Comparison of ENCODE assay signal across 8 cellular contexts in the genomic region with DNA sequence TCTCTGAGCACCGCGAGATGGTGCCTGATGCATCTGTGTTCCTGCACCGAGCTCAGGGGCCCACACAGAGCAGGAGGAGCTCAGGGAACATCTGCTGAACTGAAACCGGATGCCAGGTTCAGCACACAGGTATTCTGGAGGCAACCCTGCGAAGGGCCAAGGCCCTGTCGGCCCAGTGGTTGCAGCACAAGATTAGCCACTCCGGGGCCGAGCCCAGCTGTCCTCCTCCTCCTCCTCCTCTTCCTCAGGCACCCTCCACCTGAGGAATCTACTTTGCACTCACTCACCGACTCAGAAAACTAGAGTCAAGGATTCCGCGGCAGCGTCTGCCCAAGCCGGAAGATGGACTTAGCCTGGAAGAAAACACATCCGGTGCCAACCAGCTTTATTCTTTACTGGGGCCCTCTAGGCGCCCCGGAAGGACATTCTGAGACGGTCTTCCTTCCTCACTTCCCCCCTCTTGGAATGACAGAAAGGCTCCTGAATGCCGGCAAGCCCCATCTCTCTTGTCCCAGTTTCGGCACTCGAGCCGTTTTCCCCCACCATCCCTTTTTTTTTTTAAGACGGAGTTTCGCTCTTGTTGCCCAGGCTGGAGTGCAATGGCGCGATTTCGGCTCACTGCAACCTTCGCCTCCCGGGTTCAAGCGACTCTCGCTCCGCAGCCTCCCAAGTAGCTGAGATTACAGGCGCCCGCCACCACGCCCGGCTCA.
DNase-seq lines count a peak whose midpoint lies in the region; ATAC-seq lines count a peak whose summit lies in the region.

A gene with protein sequence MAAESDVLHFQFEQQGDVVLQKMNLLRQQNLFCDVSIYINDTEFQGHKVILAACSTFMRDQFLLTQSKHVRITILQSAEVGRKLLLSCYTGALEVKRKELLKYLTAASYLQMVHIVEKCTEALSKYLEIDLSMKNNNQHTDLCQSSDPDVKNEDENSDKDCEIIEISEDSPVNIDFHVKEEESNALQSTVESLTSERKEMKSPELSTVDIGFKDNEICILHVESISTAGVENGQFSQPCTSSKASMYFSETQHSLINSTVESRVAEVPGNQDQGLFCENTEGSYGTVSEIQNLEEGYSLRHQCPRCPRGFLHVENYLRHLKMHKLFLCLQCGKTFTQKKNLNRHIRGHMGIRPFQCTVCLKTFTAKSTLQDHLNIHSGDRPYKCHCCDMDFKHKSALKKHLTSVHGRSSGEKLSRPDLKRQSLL (minus strand): TSS at position 360 of the 710 bp plus-strand sequence. CDS start 1,251 bp downstream, outside the sequence.

- DNase-seq in Ammon's horn (ENCODE audit: low spot score), result peak; percentile 93
- peak; percentile 30 to 68 for DNase-seq in NCI-H446 (lab: John Stamatoyannopoulos, UW)
- peak; percentile 85 for DNase-seq in stimulated activated CD4-positive, alpha-beta T cell treated with anti-CD3 and anti-CD28 coated beads, Interleukin-1b, Interleukin-23, amount 100 ng/mL, for 48 hours

- no peaks in the 10 kb centered on the region for H3K27me3 ChIP-seq in layer of hippocampus (ENCODE audit: control insufficient read depth, insufficient read depth, low read length)

- H3K27ac ChIP-seq in cingulate gyrus (ENCODE audit: low read depth, low read length) (peak within 1 kb of the TSS; percentile 70), layer of hippocampus (ENCODE audit: low read depth, low read length) (peak within 1 kb of the TSS; percentile 64)

- peak; percentile 97 for ATAC-seq in GM19043 (IDR thresholded peaks at IDR 0.05; ENCODE audit: low read depth, unreplicated experiment)
- ATAC-seq in HG03354 (IDR thresholded peaks at IDR 0.05; ENCODE audit: poor library complexity, severe bottlenecking, unreplicated experiment), result peak; percentile 99
- peak; percentile 93 to 97 for ATAC-seq in activated CD4-positive, CD25-positive, alpha-beta regulatory T cell treated with anti-CD3 and anti-CD28 coated beads, Interleukin-2, amount 50 U/mL, for 24 hours

Comparison
In these comparisons a context has a peak if more than half of its experiments do, and no peak if none do; other contexts are left out.
1. Peak in every context shown above with its lines: DNase-seq, ATAC-seq and H3K27ac ChIP-seq.